9 cellular contexts compared by ENCODE assay signal in the genomic region with DNA sequence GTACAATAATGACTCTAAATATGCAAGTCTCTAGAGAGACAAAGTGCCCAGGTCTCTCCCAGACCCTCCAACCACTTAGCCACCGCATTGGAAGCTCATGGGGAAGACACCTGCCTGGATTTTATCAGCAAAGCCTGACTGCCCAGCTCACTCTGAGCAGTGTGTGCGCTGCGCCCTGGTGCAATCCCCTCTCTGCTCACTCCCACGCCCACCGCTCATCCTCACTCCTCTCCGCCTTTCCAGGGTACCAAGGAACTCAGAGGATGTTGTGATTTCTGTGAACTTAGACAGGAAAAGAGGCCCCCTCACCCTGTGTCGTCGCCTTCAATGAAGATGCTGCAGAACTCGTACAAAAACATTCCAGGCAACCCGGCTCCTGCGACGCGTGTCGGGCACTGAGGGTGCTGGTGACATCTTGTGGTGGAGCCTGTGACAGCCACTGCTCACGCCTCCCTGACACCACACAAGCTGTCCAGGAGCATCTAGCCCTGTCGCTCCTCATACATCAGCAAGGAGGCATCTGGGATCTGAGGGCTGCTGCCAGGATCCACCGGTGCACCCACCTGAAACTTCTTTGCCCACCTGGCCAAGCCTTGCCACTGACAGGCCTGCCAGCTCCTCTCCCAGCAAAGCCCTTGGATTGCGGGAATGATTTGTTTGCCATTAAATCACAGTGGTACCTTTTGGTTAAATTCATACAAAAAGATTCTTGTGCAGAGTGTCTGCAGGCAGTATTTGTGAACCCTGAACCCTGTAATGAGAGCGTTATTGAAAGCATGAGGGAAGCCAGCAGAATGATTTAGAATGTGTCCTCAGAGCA.
DNase-seq lines count a peak whose midpoint lies in the region; ATAC-seq, FAIRE-seq and TF ChIP-seq lines count a peak whose summit lies in the region.
"Had no signal": no experiment of that assay in that cellular context is flagged by ENCODE, and none has a peak within 500 bp of the region (broad histone marks: within the 10 kb centered on the region; RNA-seq: fewer than 3 reads in every experiment).

No MANE protein-coding gene starts in this region.

- no TSS peak for BruUV-seq in HepG2 (replicated peaks; lab: Mats Ljungman, UMichigan)

- intact Hi-C loops in HepG2 (cut with micrococcal nuclease; ENCODE audit: unreplicated experiment) = loop anchor here (1.0 kb wide), 1 partner anchor 17 kb away; no protein-coding TSS in a partner anchor
- intact Hi-C loops in transverse colon (cut with DNase I; ENCODE audit: low total_unique reads) = no loop called here

- no peak overlapping the region for H3K4me2 ChIP-seq in HepG2 (ENCODE audit: low read depth, low read length)

- WGBS in HepG2 (ENCODE audit: low lambda C conversion rate) = 44% methylated on average over 11 of the region's 19 CpGs
- 49 to 100% methylated on average over 1 to 19 of the region's 19 CpGs for WGBS in transverse colon (ENCODE audit: low coverage in 1 of 2), 2 donors

- peak; percentile 95 for ATAC-seq in HepG2
- ATAC-seq in HG03108 (IDR thresholded peaks at IDR 0.05; ENCODE audit: unreplicated experiment) = no peak
- no peak for ATAC-seq in HG02642 (IDR thresholded peaks at IDR 0.05; ENCODE audit: poor library complexity, unreplicated experiment)

- no peaks in the 10 kb centered on the region for H4K20me1 ChIP-seq in HepG2 (ENCODE audit: insufficient read depth, low read length)

- H3K27me3 ChIP-seq in HAP-1 (ENCODE audit: low read depth) (0 out of 2 replicates have a peak, but pooled peaks cover 2% of the 10 kb centered on the region), HepG2 (ENCODE audit: control insufficient read depth in 1 of 2, insufficient read depth in 2 of 2, low read length in 2 of 2) (peaks cover 0 to 23% of the 10 kb centered on the region in 2 experiments; a peak in 3 of 5 replicates), transverse colon (no peaks in the 10 kb centered on the region)

- no peak for TF ChIP-seq POLR2A in HepG2 (IDR thresholded peaks at IDR 0.05; ENCODE audit: insufficient read depth in 1 of 2, low read depth in 2 of 2, low read length in 2 of 2)
- no peak for TF ChIP-seq POLR2A in transverse colon (IDR thresholded peaks at IDR 0.05)

- TF ChIP-seq EP300 in HepG2 (IDR thresholded peaks at IDR 0.05; ENCODE audit: low read depth in 2 of 2, low read length in 2 of 2) = no peak
- TF ChIP-seq EP300 in HepG2 (CRISPR knock-in tag; IDR thresholded peaks at IDR 0.05; ENCODE audit: borderline replicate concordance) = no peak
- no peak for TF ChIP-seq EP300 in transverse colon (IDR thresholded peaks at IDR 0.05; ENCODE audit: low read depth)

- FAIRE-seq in HepG2 (lab: Jason Lieb, UNC) = no peak

- no peaks in the 10 kb centered on the region for H3K36me3 ChIP-seq in HAP-1 (replicated peaks)
- H3K36me3 ChIP-seq in HepG2 (replicated peaks in 1 of 2; ENCODE audit: control insufficient read depth in 1 of 2, insufficient read depth in 2 of 2, low read length in 2 of 2) = no peaks in the 10 kb centered on the region
- H3K36me3 ChIP-seq in transverse colon = no peaks in the 10 kb centered on the region

- POLR2A ChIA-PET in HepG2 (lab: Yijun Ruan, JAX) = no interaction called here

- DNase-seq in COR-L47 (lab: John Stamatoyannopoulos, UW) (peak; percentile 66), HAP-1 (ENCODE audit: low spot score in 2 of 2) (peak; percentile 10 to 48), SW480 (ENCODE audit: low spot score) (peak; percentile 9), HepG2 (ENCODE audit: low spot score) (peak; percentile 17), transverse colon (no peak), cerebellar nuclear complex (lab: John Stamatoyannopoulos, UW) (no peak)
- DNase-seq: activated naive CD8-positive, alpha-beta T cell treated with anti-CD3 and anti-CD28 coated beads, Interleukin-2, amount 10 ng/mL, durations not matched to agents 7 days and 5 days had no signal

- H3K4me1 ChIP-seq in HAP-1 = no peaks in the 10 kb centered on the region
- H3K4me1 ChIP-seq in HepG2 (ENCODE audit: insufficient read depth, low read length) = peaks cover 10% of the 10 kb centered on the region
- H3K4me1 ChIP-seq in transverse colon = no peaks in the 10 kb centered on the region

- no peak overlapping the region for H2AFZ ChIP-seq in HepG2 (ENCODE audit: low read length)

- H3K27ac ChIP-seq in HepG2 (ENCODE audit: extremely low read length, insufficient read depth, low read length) (no peak overlapping the region), transverse colon (no peak overlapping the region)

- in situ Hi-C loops in HAP-1 (cut with MboI; ENCODE audit: low sequenced_read_pairs) (no loop called here), HepG2 (cut with HindIII; ENCODE audit: extremely low pct_ligation_motif_present, low pct_unique_long_range_greater_than_20kb) (no loop called here), transverse colon (cut with MboI; ENCODE audit: low pct_ligation_motif_present in 1 of 4, low pct_unique_long_range_greater_than_20kb in 1 of 4, low sequenced_read_pairs in 3 of 4) (loop anchor here in 1 of 4 donors (25.0 kb wide), 1 partner anchor 1888 kb away; no protein-coding TSS in a partner anchor)

- H3K4me3 ChIP-seq in HAP-1 (no peak overlapping the region), HepG2 (replicated peaks in 1 of 3; ENCODE audit: insufficient read depth in 1 of 3, low read depth in 2 of 3, low read length in 3 of 3) (no peak overlapping the region), transverse colon (no peak overlapping the region)

- H3K9me3 ChIP-seq in HAP-1 = no peaks in the 10 kb centered on the region
- H3K9me3 ChIP-seq in HepG2 (ENCODE audit: low read length) = no peaks in the 10 kb centered on the region
- no peaks in the 10 kb centered on the region for H3K9me3 ChIP-seq in transverse colon

- H3K79me2 ChIP-seq in HepG2 (ENCODE audit: insufficient read depth, low read length) = no peaks in the 10 kb centered on the region

- peak; percentile 77 for TF ChIP-seq CTCF in HepG2 (CRISPR knock-in tag; IDR thresholded peaks at IDR 0.05)
- TF ChIP-seq CTCF in transverse colon (IDR thresholded peaks at IDR 0.05) = no peak

- no peak overlapping the region for H3K9ac ChIP-seq in HepG2 (ENCODE audit: insufficient read depth, low read depth, low read length)

- 0 out of 2 replicates have a peak, but pooled peaks have one; percentile 34 for TF ChIP-seq RAD21 in HepG2 (CRISPR knock-in tag; IDR thresholded peaks at IDR 0.05)

- CTCF ChIA-PET in HepG2 (lab: Yijun Ruan, JAX; ENCODE audit: low intra/inter-chr PET ratio, low total read pairs) = no interaction called here

TF ChIP-seq in HepG2, 621 proteins besides CTCF, POLR2A, EP300 and RAD21 (continues in another document):
- no peak for TF ChIP-seq ZNF30 (CRISPR knock-in tag; IDR thresholded peaks at IDR 0.05)
- TF ChIP-seq KLF15 (CRISPR knock-in tag; IDR thresholded peaks at IDR 0.05; ENCODE audit: borderline replicate concordance) = no peak
- TF ChIP-seq ZNF790 (CRISPR knock-in tag; IDR thresholded peaks at IDR 0.05; ENCODE audit: borderline replicate concordance) = no peak
- TF ChIP-seq, protein P1, sequence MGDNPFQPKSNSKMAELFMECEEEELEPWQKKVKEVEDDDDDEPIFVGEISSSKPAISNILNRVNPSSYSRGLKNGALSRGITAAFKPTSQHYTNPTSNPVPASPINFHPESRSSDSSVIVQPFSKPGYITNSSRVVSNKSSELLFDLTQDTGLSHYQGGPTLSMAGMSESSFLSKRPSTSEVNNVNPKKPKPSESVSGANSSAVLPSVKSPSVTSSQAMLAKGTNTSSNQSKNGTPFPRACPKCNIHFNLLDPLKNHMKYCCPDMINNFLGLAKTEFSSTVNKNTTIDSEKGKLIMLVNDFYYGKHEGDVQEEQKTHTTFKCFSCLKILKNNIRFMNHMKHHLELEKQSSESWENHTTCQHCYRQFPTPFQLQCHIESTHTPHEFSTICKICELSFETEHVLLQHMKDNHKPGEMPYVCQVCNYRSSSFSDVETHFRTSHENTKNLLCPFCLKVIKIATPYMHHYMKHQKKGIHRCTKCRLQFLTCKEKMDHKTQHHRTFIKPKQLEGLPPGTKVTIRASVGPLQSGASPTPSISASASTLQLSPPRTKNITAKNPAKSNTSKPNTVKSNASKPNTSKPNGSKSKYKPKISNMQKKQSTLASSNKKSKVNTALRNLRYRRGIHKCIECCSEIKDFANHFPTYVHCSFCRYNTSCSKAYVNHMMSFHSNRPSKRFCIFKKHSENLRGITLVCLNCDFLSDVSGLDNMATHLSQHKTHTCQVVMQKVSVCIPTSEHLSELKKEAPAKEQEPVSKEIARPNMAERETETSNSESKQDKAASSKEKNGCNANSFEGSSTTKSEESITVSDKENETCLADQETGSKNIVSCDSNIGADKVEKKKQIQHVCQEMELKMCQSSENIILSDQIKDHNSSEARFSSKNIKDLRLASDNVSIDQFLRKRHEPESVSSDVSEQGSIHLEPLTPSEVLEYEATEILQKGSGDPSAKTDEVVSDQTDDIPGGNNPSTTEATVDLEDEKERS (CRISPR knock-in tag; IDR thresholded peaks at IDR 0.05) = no peak
- TF ChIP-seq ZNF615 (CRISPR knock-in tag; IDR thresholded peaks at IDR 0.05; ENCODE audit: borderline replicate concordance) = no peak
- TF ChIP-seq EED (CRISPR knock-in tag; IDR thresholded peaks at IDR 0.05) = no peak
- TF ChIP-seq SP140L (CRISPR knock-in tag; IDR thresholded peaks at IDR 0.05; ENCODE audit: borderline replicate concordance) = no peak
- TF ChIP-seq, protein P2, sequence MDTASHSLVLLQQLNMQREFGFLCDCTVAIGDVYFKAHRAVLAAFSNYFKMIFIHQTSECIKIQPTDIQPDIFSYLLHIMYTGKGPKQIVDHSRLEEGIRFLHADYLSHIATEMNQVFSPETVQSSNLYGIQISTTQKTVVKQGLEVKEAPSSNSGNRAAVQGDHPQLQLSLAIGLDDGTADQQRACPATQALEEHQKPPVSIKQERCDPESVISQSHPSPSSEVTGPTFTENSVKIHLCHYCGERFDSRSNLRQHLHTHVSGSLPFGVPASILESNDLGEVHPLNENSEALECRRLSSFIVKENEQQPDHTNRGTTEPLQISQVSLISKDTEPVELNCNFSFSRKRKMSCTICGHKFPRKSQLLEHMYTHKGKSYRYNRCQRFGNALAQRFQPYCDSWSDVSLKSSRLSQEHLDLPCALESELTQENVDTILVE (CRISPR knock-in tag; IDR thresholded peaks at IDR 0.05) = no peak
- no peak for TF ChIP-seq HNRNPH1 (optimal IDR thresholded peaks at IDR 0.05; ENCODE audit: low read depth, low read length)

Comparison
In these comparisons a context has a peak if more than half of its experiments do, and no peak if none do; other contexts are left out.
1. DNase-seq: peak in COR-L47 (single experiment), HAP-1 (2 of 2), SW480 (single experiment) and HepG2 (single experiment); none in transverse colon (single experiment) and cerebellar nuclear complex (0 of 2).